In the genomic region with DNA sequence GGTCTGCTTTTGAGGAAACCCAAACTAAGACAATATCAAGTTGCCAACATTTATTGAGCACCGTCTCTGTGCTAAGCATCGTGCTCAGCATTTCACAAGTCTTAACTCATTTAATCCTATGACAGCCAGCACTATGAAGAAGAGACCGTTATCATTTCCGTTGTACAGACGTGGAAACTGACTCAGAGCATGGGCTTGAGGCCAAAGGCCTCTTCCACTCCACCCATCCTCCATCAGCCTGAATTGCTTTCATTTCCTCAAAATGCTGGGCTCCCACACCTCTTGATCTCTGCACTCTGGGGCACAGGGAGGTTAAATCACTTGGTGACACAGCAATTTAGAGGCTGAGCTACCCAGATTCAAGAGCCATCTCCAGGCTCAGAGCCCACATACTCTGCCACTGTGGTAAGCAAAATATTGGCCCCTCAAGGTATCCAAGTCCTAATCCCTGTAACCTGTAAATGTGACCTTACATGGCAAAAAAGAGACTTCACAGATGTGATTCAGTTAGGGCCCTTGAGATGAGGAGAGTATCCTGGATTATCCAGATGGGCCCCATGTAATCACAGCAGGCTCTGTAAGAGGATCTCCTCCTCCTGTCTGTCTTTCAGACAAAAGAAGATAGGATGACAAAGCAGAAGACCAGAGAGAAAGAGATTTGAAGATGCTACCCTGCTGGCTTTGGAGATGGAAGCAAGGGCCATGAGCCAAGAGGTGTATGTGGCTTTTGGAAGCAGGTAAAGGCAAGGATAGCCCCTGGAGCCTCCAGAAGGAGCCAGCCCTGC, we compare ENCODE assay signal across 8 cellular contexts. TPM values are rescaled to one million over a fixed set of nuclear protein-coding genes. Genes with fewer than 3 reads are reported as not detected.
DNase-seq lines count a peak whose midpoint lies in the region; ATAC-seq and TF ChIP-seq lines count a peak whose summit lies in the region.

No MANE protein-coding gene starts in this region.

- POLR2A ChIA-PET in Caco-2 (lab: Charles Lee): no interaction called here

- intact Hi-C loops in Caco-2 (cut with micrococcal nuclease; ENCODE audit: unreplicated experiment) (no loop called here), testis (cut with DNase I; ENCODE audit: low total_unique reads) (no loop called here)

- H3K27ac ChIP-seq in muscle layer of duodenum (ENCODE audit: low read length): peak overlapping the region; percentile 28
- no peak overlapping the region for H3K27ac ChIP-seq in testis

- no peaks in the 10 kb centered on the region for H3K9me3 Mint-ChIP-seq in Caco-2 (ENCODE audit: unreplicated experiment)
- no peaks in the 10 kb centered on the region for H3K9me3 Mint-ChIP-seq in chondrocyte (ENCODE audit: low read depth)

- DNase-seq in Caco-2 (no peak), HT-29 (ENCODE audit: low spot score) (peak; percentile 29), T1000 (lab: John Stamatoyannopoulos, UW) (peak; percentile 42), chondrocyte (ENCODE audit: low spot score) (no peak), testis (peak; percentile 60), foreskin melanocyte (no peak)

- no TSS peak for BruUV-seq in Caco-2 (replicated peaks; lab: Mats Ljungman, UMichigan)

- H3K27me3 Mint-ChIP-seq in Caco-2 (ENCODE audit: insufficient read depth, unreplicated experiment) (no peaks in the 10 kb centered on the region), chondrocyte (ENCODE audit: low read depth) (no peaks in the 10 kb centered on the region)

- H3K27ac Mint-ChIP-seq in Caco-2 (ENCODE audit: unreplicated experiment): peak overlapping the region; percentile 9
- H3K27ac Mint-ChIP-seq in chondrocyte (ENCODE audit: unreplicated experiment): peak overlapping the region; percentile 14

- no peaks in the 10 kb centered on the region for H3K27me3 ChIP-seq in Caco-2 (replicated peaks; ENCODE audit: control insufficient read depth, insufficient read depth, low read length)
- H3K27me3 ChIP-seq in muscle layer of duodenum (ENCODE audit: low read depth, low read length): no peaks in the 10 kb centered on the region
- H3K27me3 ChIP-seq in testis: no peaks in the 10 kb centered on the region

- CTCF ChIA-PET in Caco-2 (lab: Charles Lee): no interaction called here

- H3K4me1 Mint-ChIP-seq in Caco-2 (ENCODE audit: low read depth, unreplicated experiment) (peaks cover 22% of the 10 kb centered on the region), chondrocyte (ENCODE audit: low read depth) (peaks cover 24% of the 10 kb centered on the region)

- TF ChIP-seq POLR2A in testis (IDR thresholded peaks at IDR 0.05): no peak

- H3K4me1 ChIP-seq in Caco-2: peaks cover 57% of the 10 kb centered on the region
- H3K4me1 ChIP-seq in muscle layer of duodenum (ENCODE audit: control insufficient read depth in 1 of 2, insufficient read depth in 2 of 2, low read length in 2 of 2): peaks cover 7 to 9% of the 10 kb centered on the region in 2 donors
- peaks cover 6% of the 10 kb centered on the region for H3K4me1 ChIP-seq in testis

- H3K4me3 Mint-ChIP-seq in Caco-2 (ENCODE audit: unreplicated experiment): no peak overlapping the region
- H3K4me3 Mint-ChIP-seq in chondrocyte (ENCODE audit: unreplicated experiment): no peak overlapping the region

- no peak overlapping the region for H3K4me3 ChIP-seq in Caco-2 (ENCODE audit: low read depth, low read length)
- no peak overlapping the region for H3K4me3 ChIP-seq in muscle layer of duodenum (ENCODE audit: low read depth in 1 of 2, low read length in 2 of 2)
- no peak overlapping the region for H3K4me3 ChIP-seq in testis

- H3K36me3 ChIP-seq in Caco-2 (ENCODE audit: control insufficient read depth, insufficient read depth, low read length) (no peaks in the 10 kb centered on the region; the same call in 1 of the 2 replicates), muscle layer of duodenum (ENCODE audit: control insufficient read depth in 1 of 2, insufficient read depth in 2 of 2, low read length in 2 of 2) (no peaks in the 10 kb centered on the region), testis (ENCODE audit: low read depth, missing control alignments) (no peaks in the 10 kb centered on the region)

- H3K36me3 Mint-ChIP-seq in Caco-2 (ENCODE audit: insufficient read depth, unreplicated experiment) (peaks cover 13% of the 10 kb centered on the region), chondrocyte (ENCODE audit: low read depth) (no peaks in the 10 kb centered on the region)

- peak; percentile 99 for ATAC-seq in GM21390 (IDR thresholded peaks at IDR 0.05; ENCODE audit: unreplicated experiment)

- 33 to 46% methylated on average over 5 of the region's 5 CpGs for WGBS in testis, 2 donors

- no peak for TF ChIP-seq CTCF in Caco-2 (IDR thresholded peaks at IDR 0.05; ENCODE audit: insufficient read depth in 1 of 2, low read depth in 1 of 2, low read length in 1 of 2, severe bottlenecking in 1 of 2, unreplicated experiment in 1 of 2)
- TF ChIP-seq CTCF in chondrocyte (IDR thresholded peaks at IDR 0.05): no peak
- TF ChIP-seq CTCF in testis (IDR thresholded peaks at IDR 0.05): no peak

- H3K9me3 ChIP-seq in Caco-2: no peaks in the 10 kb centered on the region
- no peaks in the 10 kb centered on the region for H3K9me3 ChIP-seq in muscle layer of duodenum (ENCODE audit: control insufficient read depth in 1 of 2, low read length in 2 of 2)
- no peaks in the 10 kb centered on the region for H3K9me3 ChIP-seq in testis

RNA-seq across cellular contexts. Expression of a gene that starts 24.3 kb away (rescaled TPM):
- total RNA-seq in Caco-2 (2022) (315 and 331 TPM in 2 replicates), chondrocyte (56.5 to 75.3 TPM (median 70.2 TPM) in 3 replicates), testis (100 to 1,000 TPM; 166 to 199 TPM)
- 225 and 241 TPM in 2 replicates for total RNA-seq in HT-29 (2014; rRNA removed; shearing (Covaris generic))
- 105 TPM for polyA plus RNA-seq in testis (ENCODE audit: insufficient read depth, low read depth, low replicate concordance)

Comparison
In these comparisons a context has a peak if more than half of its experiments do, and no peak if none do; other contexts are left out.
1. DNase-seq: peak in HT-29 (single experiment), T1000 (single experiment) and testis (single experiment); none in Caco-2 (0 of 2), chondrocyte (single experiment) and foreskin melanocyte (single experiment).